In the genomic region with DNA sequence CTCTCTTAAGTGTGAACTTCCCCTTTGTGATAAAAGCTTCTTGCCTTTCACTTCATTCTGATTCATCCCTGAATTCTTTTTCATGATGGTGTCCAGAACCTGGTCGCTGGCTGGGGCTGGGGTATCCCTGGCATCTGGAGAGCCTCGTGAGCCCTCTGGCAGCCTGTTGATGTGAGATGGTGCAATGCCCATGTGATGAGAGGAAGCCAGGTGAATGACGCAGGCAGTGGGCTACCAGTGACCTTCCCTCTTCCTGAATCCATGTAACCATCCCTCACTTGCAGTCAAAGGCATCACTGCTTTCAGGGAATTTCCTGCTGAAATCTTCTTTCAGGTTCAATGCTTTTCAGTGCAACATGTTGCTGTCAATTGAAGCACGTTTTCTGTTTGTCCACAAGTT, we compare ENCODE assay signal across 9 cellular contexts.
"Had no signal": no experiment of that assay in that cellular context is flagged by ENCODE, and none has a peak within 500 bp of the region (broad histone marks: within the 10 kb centered on the region; RNA-seq: fewer than 3 reads in every experiment).

No MANE protein-coding gene starts in this region.

- H3K4me1 ChIP-seq: HAP-1 had no signal

- H3K27me3 Mint-ChIP-seq: IgD-negative memory B cell had no signal

- ATAC-seq: HCT116, HepG2 had no signal

- H3K4me3 ChIP-seq: GM23248, HAP-1 had no signal

- H3K9me3 ChIP-seq: HAP-1 had no signal

- H3K9ac ChIP-seq: GM23248 had no signal

- DNase-seq: GM23248, GOT3, H7, HFFc6 had no signal

- H3K27ac ChIP-seq: GM23248, HL-60 had no signal

- H3K4me3 Mint-ChIP-seq: HFFc6, IgD-negative memory B cell had no signal

- H2AFZ ChIP-seq: GM23248 had no signal

- H3K4me1 Mint-ChIP-seq: IgD-negative memory B cell had no signal

- H3K36me3 Mint-ChIP-seq: IgD-negative memory B cell had no signal

- H3K36me3 ChIP-seq: HAP-1 had no signal

- H3K27ac Mint-ChIP-seq: HFFc6, IgD-negative memory B cell had no signal
